ENCODE assay signal across 8 cellular contexts in the genomic region with DNA sequence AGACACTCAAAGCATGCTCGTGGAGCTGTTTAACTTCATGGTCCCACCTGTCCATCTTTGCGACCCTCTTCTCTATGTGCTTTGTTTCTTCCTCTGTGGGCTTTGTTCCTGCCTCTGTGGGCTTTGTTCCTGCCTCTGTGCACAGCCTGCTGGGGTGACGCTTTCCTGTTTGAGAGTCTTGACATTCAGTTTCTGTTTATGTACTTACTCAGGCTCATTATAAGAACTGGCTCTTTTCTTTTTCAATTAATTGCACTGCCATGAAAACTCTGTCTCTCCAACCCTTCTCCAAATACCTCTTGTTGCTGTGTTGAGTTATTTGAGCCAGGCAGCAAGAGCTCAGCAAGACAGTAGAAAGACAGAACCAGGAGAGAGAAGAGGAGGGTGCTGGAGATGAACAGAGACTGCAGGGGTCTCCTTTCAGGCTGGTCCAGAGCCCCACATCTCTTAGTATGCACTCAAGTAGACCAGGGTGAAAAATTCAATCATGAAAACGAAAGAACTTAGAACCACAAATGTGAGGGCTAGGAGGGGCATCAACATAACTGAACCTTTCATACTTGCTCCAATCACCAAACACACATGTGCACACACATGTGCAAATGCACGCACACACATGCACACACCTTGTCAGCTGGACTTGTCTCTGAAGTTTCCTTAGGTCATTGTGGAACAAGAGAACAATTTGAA.
A peak's percentile ranks its signal among the peaks of the same experiment; 100 is the strongest.
DNase-seq lines count a peak whose midpoint lies in the region; ATAC-seq, FAIRE-seq and TF ChIP-seq lines count a peak whose summit lies in the region.

No MANE protein-coding gene starts in this region.

- POLR2A ChIA-PET in A549 (lab: Yijun Ruan, JAX), result no interaction called here

- H3K4me2 ChIP-seq in A549, result no peak overlapping the region; the same call in 2 of the 3 replicates

- WGBS in A549 (ENCODE audit: missing lambda C conversion rate), result 91% methylated on average over 5 of the region's 5 CpGs

- TF ChIP-seq POLR2A in A549 (IDR thresholded peaks at IDR 0.05; ENCODE audit: low read length), result no peak

- H3K4me3 ChIP-seq in A549, result no peak overlapping the region

- no peak for TF ChIP-seq CTCF in A549 (IDR thresholded peaks at IDR 0.05)

- H3K9me3 ChIP-seq in A549, result no peaks in the 10 kb centered on the region

- no peak for TF ChIP-seq RAD21 in A549 (conservative IDR thresholded peaks at IDR 0.05 in 1 of 2, IDR thresholded peaks at IDR 0.05 in 1 of 2)

- peak overlapping the region; percentile 67 to 83 for H3K27ac ChIP-seq in A549

- TF ChIP-seq EP300 in A549 (IDR thresholded peaks at IDR 0.05), result no peak

- ATAC-seq in A549 (no peak; a peak in 1 of 6 replicates), GM19372 (IDR thresholded peaks at IDR 0.05; ENCODE audit: low read depth, unreplicated experiment) (peak; percentile 75), HG03432 (IDR thresholded peaks at IDR 0.05; ENCODE audit: unreplicated experiment) (peak; percentile 88)

- no peak for DNase-seq in A549 (ENCODE audit: low read depth in 1 of 2, low spot score in 1 of 2)
- peak; percentile 55 to 64 for DNase-seq in activated CD4-positive, alpha-beta T cell treated with anti-CD3 and anti-CD28 coated beads, Interleukin-2, amount 50 U/mL, for 48 hours
- peak; percentile 21 for DNase-seq in germinal center (ENCODE audit: low spot score)
- DNase-seq in stimulated activated CD4-positive, alpha-beta T cell treated with anti-CD3 and anti-CD28 coated beads, Interleukin-2, amount 100 ng/mL, for 24 hours, result peak; percentile 51 to 54
- DNase-seq in urothelium cell line (ENCODE audit: low spot score), result no peak
- no peak for DNase-seq in NCI-H1048 (lab: John Stamatoyannopoulos, UW)

- peaks cover 20% of the 10 kb centered on the region; the same call in 2 of the 3 replicates for H3K4me1 ChIP-seq in A549

- no peak for FAIRE-seq in A549 (lab: Jason Lieb, UNC)
- FAIRE-seq in urothelium cell line (lab: Jason Lieb, UNC), result no peak

- CTCF ChIA-PET in A549 (lab: Yijun Ruan, JAX), result interaction anchor here (0.6 to 6.2 kb wide), 53 partner anchors 9 to 496 kb away, joined by 3 to 175 read pairs (median 4); no protein-coding TSS in a partner anchor

TF ChIP-seq in A549, 52 proteins besides CTCF, POLR2A, EP300 and RAD21:
- TF ChIP-seq NPAS2 (CRISPR knock-in tag; IDR thresholded peaks at IDR 0.05; ENCODE audit: borderline replicate concordance), result no peak
- no peak for TF ChIP-seq NFE2L2 (conservative IDR thresholded peaks at IDR 0.05; ENCODE audit: low read length)

Comparison
In these comparisons a context has a peak if more than half of its experiments do, and no peak if none do; other contexts are left out.
1. ATAC-seq: peak in GM19372 (single experiment) and HG03432 (single experiment); none in A549 (0 of 2).
2. DNase-seq: peak in activated CD4-positive, alpha-beta T cell treated with anti-CD3 and anti-CD28 coated beads, Interleukin-2, amount 50 U/mL, for 48 hours (2 of 2), germinal center (single experiment) and stimulated activated CD4-positive, alpha-beta T cell treated with anti-CD3 and anti-CD28 coated beads, Interleukin-2, amount 100 ng/mL, for 24 hours (2 of 2); none in A549 (0 of 2), urothelium cell line (single experiment) and NCI-H1048 (single experiment).